8 cellular contexts compared by ENCODE assay signal in genomic region chr1:7680791-7681165, GRCh38.
DNase-seq lines count a peak whose midpoint lies in the region; ATAC-seq and TF ChIP-seq lines count a peak whose summit lies in the region.

No MANE protein-coding gene starts in this region.

- DNase-seq in GM12864 (ENCODE audit: low read depth) (no peak), NCI-H748 (lab: John Stamatoyannopoulos, UW; ENCODE audit: unreplicated experiment) (peak; percentile 71)
- DNase-seq in stimulated activated CD4-positive, alpha-beta T cell treated with anti-CD3 and anti-CD28 coated beads, Interleukin-1b, Interleukin-23, amount 100 ng/mL, for 48 hours, result no peak

- H3K4me3 ChIP-seq in GM12864 (ENCODE audit: low read depth, low read length) (peak overlapping the region; percentile 51), endocrine pancreas (ENCODE audit: control insufficient read depth, insufficient read depth, low read length) (no peak overlapping the region), mucosa of stomach (ENCODE audit: low read length) (peak overlapping the region; percentile 60)

- no peak for ATAC-seq in HG02588 (IDR thresholded peaks at IDR 0.05; ENCODE audit: unreplicated experiment)
- ATAC-seq in GM21447 (IDR thresholded peaks at IDR 0.05; ENCODE audit: unreplicated experiment), result no peak
- ATAC-seq in GM19328 (IDR thresholded peaks at IDR 0.05; ENCODE audit: unreplicated experiment), result no peak

- no peak for TF ChIP-seq CTCF in GM12864 (IDR thresholded peaks at IDR 0.05; ENCODE audit: low read depth, low read length, missing control alignments)

- H3K36me3 ChIP-seq in endocrine pancreas (ENCODE audit: control insufficient read depth, insufficient read depth, low read length) (no peaks in the 10 kb centered on the region), mucosa of stomach (ENCODE audit: control insufficient read depth, insufficient read depth, low read length) (no peaks in the 10 kb centered on the region)

- no peaks in the 10 kb centered on the region for H3K9me3 ChIP-seq in endocrine pancreas (ENCODE audit: control insufficient read depth, low read length)
- H3K9me3 ChIP-seq in mucosa of stomach (ENCODE audit: control insufficient read depth, low read length), result no peaks in the 10 kb centered on the region

- H3K27me3 ChIP-seq in endocrine pancreas (ENCODE audit: control insufficient read depth, insufficient read depth, low read length) (no peaks in the 10 kb centered on the region), mucosa of stomach (ENCODE audit: control insufficient read depth, insufficient read depth, low read length) (peaks cover under 1% of the 10 kb centered on the region)

- H3K4me1 ChIP-seq in endocrine pancreas (ENCODE audit: control insufficient read depth, insufficient read depth, low read length), result no peaks in the 10 kb centered on the region
- H3K4me1 ChIP-seq in mucosa of stomach (ENCODE audit: control insufficient read depth, insufficient read depth, low read length), result peaks cover 25% of the 10 kb centered on the region

- H3K9ac ChIP-seq in endocrine pancreas (ENCODE audit: control insufficient read depth, insufficient read depth, low read length), result peak overlapping the region; percentile 68
- peak overlapping the region; percentile 69 for H3K9ac ChIP-seq in mucosa of stomach (ENCODE audit: low read length)
